ENCODE assay signal across 9 cellular contexts in genomic region chr17:40450175-40450574, GRCh38. TPM values are rescaled to one million over a fixed set of nuclear protein-coding genes. Genes with fewer than 3 reads are reported as not detected.
DNase-seq lines count a peak whose midpoint lies in the region; ATAC-seq and TF ChIP-seq lines count a peak whose summit lies in the region.
"Had no signal": no experiment of that assay in that cellular context is flagged by ENCODE, and none has a peak within 500 bp of the region (broad histone marks: within the 10 kb centered on the region; RNA-seq: fewer than 3 reads in every experiment).

No MANE protein-coding gene starts in this region.

- TF ChIP-seq CTCF in heart right ventricle (IDR thresholded peaks at IDR 0.05) (peak; percentile 11 to 70 (median 56)), Panc1 (IDR thresholded peaks at IDR 0.05) (peak; percentile 88), choroid plexus epithelial cell (conservative IDR thresholded peaks at IDR 0.05; ENCODE audit: low read depth, low read length) (peak; percentile 71), osteocyte (IDR thresholded peaks at IDR 0.05) (peak; percentile 59)

- peaks cover 85% of the 10 kb centered on the region for H3K4me1 Mint-ChIP-seq in osteocyte (ENCODE audit: unreplicated experiment)

- POLR2A ChIA-PET in Panc1 (lab: Charles Lee), result interaction anchor here (0.6 kb wide), 1 partner anchor 48 kb away, joined by 6 read pairs; no protein-coding TSS in a partner anchor

- no TSS peak for BruUV-seq in Panc1 (replicated peaks; lab: Mats Ljungman, UMichigan)

- H3K27ac Mint-ChIP-seq in osteocyte (ENCODE audit: unreplicated experiment), result no peak overlapping the region

- H3K27ac ChIP-seq in heart right ventricle (peak overlapping the region in 7 of 10 donors; percentile 2 to 99 (median 72)), Panc1 (ENCODE audit: low read length) (no peak overlapping the region)

- DNase-seq in heart right ventricle (no peak), cardiac septum (ENCODE audit: low spot score) (no peak), Panc1 (ENCODE audit: low read depth, low spot score) (no peak), choroid plexus epithelial cell (ENCODE audit: low read depth) (peak; percentile 67), osteocyte (ENCODE audit: extremely low spot score, unreplicated experiment) (no peak), cerebellum (ENCODE audit: low spot score) (no peak)

- 75 to 89% methylated on average over 3 of the region's 3 CpGs for WGBS in heart right ventricle, 2 donors

- no peaks in the 10 kb centered on the region for H3K9me3 Mint-ChIP-seq in osteocyte (ENCODE audit: unreplicated experiment)
- H3K9me3 Mint-ChIP-seq: central memory CD8-positive, alpha-beta T cell had no signal

- no peaks in the 10 kb centered on the region for H3K9me3 ChIP-seq in heart right ventricle
- H3K9me3 ChIP-seq in Panc1 (ENCODE audit: control insufficient read depth, insufficient read depth, low read depth, low read length), result no peaks in the 10 kb centered on the region

- H3K27me3 ChIP-seq in heart right ventricle (no peaks in the 10 kb centered on the region), Panc1 (ENCODE audit: control insufficient read depth, insufficient read depth, low read length) (no peaks in the 10 kb centered on the region)

- intact Hi-C loops in heart right ventricle (cut with DNase I), result no loop called here
- intact Hi-C loops in cardiac septum (cut with DNase I), result no loop called here
- intact Hi-C loops in Panc1 (cut with micrococcal nuclease; ENCODE audit: unreplicated experiment), result no loop called here

- in situ Hi-C loops in Panc1 (cut with HindIII; ENCODE audit: low pct_unique_long_range_greater_than_20kb, low sequenced_read_pairs), result no loop called here

- ATAC-seq in heart right ventricle (no peak), Panc1 (0 out of 2 replicates have a peak, but pooled peaks have one; percentile 58), GM18873 (IDR thresholded peaks at IDR 0.05; ENCODE audit: low FRiP score, unreplicated experiment) (no peak)
- ATAC-seq in activated CD4-positive, CD25-positive, alpha-beta regulatory T cell treated with anti-CD3 and anti-CD28 coated beads, Interleukin-2, amount 50 U/mL, for 24 hours, result no peak

- H3K36me3 ChIP-seq in heart right ventricle (peaks cover 0 to 57% (median 10%) of the 10 kb centered on the region in 9 donors), Panc1 (ENCODE audit: control insufficient read depth, insufficient read depth, low read length) (no peaks in the 10 kb centered on the region)

- CTCF ChIA-PET in Panc1 (lab: Charles Lee), result interaction anchor here (0.6 to 1.3 kb wide), 2 partner anchors 9 to 33 kb away, joined by 3 to 5 read pairs; partner anchors contain the start of gene TOP2A

- no peaks in the 10 kb centered on the region for H3K27me3 Mint-ChIP-seq in osteocyte (ENCODE audit: unreplicated experiment)
- H3K27me3 Mint-ChIP-seq: central memory CD8-positive, alpha-beta T cell had no signal

- H3K4me3 ChIP-seq in heart right ventricle (no peak overlapping the region), Panc1 (ENCODE audit: low read depth in 2 of 2, low read length in 2 of 2) (no peak overlapping the region), choroid plexus epithelial cell (ENCODE audit: low read depth, low read length) (no peak overlapping the region)

- peak overlapping the region; percentile 96 for H3K4me3 Mint-ChIP-seq in osteocyte (ENCODE audit: unreplicated experiment)
- H3K4me3 Mint-ChIP-seq: central memory CD8-positive, alpha-beta T cell had no signal

- H3K4me1 ChIP-seq in heart right ventricle, result peaks cover 28 to 86% (median 80%) of the 10 kb centered on the region in 9 donors
- H3K4me1 ChIP-seq in Panc1 (ENCODE audit: control insufficient read depth, insufficient read depth, low read length), result peaks cover 3% of the 10 kb centered on the region; the same call in 1 of the 2 replicates

- H3K36me3 Mint-ChIP-seq in osteocyte (ENCODE audit: unreplicated experiment), result peaks cover 57% of the 10 kb centered on the region

RNA-seq across cellular contexts. Expression of gene IGFBP4, which starts 6.9 kb away (rescaled TPM):
- total RNA-seq in heart right ventricle, result 100 to 1,000 TPM in 6 of 10 donors, 10 to 100 TPM in 4; 65.1 to 301 (median 123) TPM
- polyA plus RNA-seq in heart right ventricle, result 100 to 1,000 TPM; 224 to 295 TPM
- 164 TPM for total RNA-seq in cardiac septum
- 27.1 TPM for total RNA-seq in Panc1 (2021; ENCODE audit: unreplicated experiment)
- 30.2 TPM for polyA plus RNA-seq in Panc1 (2012; ENCODE audit: insufficient read length)
- 2,074 and 2,132 TPM in 2 replicates for total RNA-seq in osteocyte
- 14.5 TPM for total RNA-seq in cerebellum

RNA-seq across cellular contexts. Expression of gene TOP2A, which starts 32.5 kb away (rescaled TPM):
- total RNA-seq in heart right ventricle, result 10 to 100 TPM in 1 of 10 donors, 1 to 10 TPM in 4, under 1 TPM in 5; 0.17 to 20.0 (median 1.0) TPM
- polyA plus RNA-seq in heart right ventricle, result 1 to 10 TPM in 1 of 2 donors, under 1 TPM in 1; 0.28 to 1.5 TPM
- 0.51 TPM for total RNA-seq in cardiac septum
- total RNA-seq in Panc1 (2021; ENCODE audit: unreplicated experiment), result 230 TPM
- 28.5 TPM for polyA plus RNA-seq in Panc1 (2012; ENCODE audit: insufficient read length)
- 41.9 and 43.3 TPM in 2 replicates for total RNA-seq in osteocyte
- total RNA-seq in cerebellum, result 58.3 TPM

RNA-seq across cellular contexts. Expression of gene TNS4, which starts 51.2 kb away (rescaled TPM):
- under 1 TPM in 1 of 10 donors, not detected in 9; 0.62 TPM for total RNA-seq in heart right ventricle
- polyA plus RNA-seq in heart right ventricle, result under 1 TPM in 1 of 2 donors, not detected in 1; 0.01 TPM
- not detected for total RNA-seq in cardiac septum
- not detected for total RNA-seq in Panc1 (2021; ENCODE audit: unreplicated experiment)
- not detected for polyA plus RNA-seq in Panc1 (2012; ENCODE audit: insufficient read length)
- total RNA-seq in osteocyte, result 0.21 and 0.73 TPM in 2 replicates
- total RNA-seq in cerebellum, result not detected
